Comparison of ENCODE assay signal across 1 cellular context in the genomic region with DNA sequence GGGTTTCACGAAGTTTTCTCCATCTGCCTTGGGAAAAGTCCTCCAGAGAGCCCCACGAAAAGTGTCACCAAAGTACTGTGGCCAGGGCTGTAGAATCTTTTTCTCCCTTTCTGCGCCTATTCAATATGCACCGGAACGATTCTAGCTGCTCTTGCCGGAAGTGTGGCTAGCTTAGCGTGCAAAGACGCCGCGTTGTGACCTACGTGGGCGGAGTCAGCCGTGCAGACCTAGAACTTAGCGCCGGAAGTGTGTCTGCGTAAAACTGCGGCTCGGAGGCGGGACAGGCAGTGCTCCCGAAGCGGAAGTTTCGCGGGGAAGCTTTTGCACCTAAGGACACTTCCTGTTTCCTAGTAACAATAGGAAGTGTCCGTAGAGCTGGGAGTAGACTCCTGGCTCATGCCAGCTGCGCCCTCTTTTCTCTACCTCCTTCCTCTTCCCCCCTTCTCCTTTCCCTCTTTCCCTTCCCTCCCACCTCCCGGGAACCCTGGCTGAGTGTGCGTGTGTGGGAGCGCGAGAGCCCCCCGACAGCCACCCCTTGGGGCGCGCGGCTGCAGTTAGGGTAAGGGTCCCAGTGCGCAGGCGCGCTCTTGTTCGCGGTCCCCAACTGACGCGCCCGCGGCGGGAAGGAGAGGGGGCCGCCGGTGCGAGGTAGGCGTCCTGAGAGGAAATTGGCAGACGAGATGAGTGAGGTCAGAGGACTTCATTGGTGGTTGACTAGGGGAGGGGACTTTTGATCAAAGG.
TF ChIP-seq lines count a peak whose summit lies in the region.

A gene with protein sequence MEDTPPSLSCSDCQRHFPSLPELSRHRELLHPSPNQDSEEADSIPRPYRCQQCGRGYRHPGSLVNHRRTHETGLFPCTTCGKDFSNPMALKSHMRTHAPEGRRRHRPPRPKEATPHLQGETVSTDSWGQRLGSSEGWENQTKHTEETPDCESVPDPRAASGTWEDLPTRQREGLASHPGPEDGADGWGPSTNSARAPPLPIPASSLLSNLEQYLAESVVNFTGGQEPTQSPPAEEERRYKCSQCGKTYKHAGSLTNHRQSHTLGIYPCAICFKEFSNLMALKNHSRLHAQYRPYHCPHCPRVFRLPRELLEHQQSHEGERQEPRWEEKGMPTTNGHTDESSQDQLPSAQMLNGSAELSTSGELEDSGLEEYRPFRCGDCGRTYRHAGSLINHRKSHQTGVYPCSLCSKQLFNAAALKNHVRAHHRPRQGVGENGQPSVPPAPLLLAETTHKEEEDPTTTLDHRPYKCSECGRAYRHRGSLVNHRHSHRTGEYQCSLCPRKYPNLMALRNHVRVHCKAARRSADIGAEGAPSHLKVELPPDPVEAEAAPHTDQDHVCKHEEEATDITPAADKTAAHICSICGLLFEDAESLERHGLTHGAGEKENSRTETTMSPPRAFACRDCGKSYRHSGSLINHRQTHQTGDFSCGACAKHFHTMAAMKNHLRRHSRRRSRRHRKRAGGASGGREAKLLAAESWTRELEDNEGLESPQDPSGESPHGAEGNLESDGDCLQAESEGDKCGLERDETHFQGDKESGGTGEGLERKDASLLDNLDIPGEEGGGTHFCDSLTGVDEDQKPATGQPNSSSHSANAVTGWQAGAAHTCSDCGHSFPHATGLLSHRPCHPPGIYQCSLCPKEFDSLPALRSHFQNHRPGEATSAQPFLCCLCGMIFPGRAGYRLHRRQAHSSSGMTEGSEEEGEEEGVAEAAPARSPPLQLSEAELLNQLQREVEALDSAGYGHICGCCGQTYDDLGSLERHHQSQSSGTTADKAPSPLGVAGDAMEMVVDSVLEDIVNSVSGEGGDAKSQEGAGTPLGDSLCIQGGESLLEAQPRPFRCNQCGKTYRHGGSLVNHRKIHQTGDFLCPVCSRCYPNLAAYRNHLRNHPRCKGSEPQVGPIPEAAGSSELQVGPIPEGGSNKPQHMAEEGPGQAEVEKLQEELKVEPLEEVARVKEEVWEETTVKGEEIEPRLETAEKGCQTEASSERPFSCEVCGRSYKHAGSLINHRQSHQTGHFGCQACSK (N-terminal part only) (plus strand): TSS at position 350 of the 741 bp plus-strand sequence. CDS start 1,903 bp downstream, outside the sequence.
A gene (minus strand): TSS at position 168 of the 741 bp plus-strand sequence. CDS start 9,781 bp downstream, outside the sequence.

TF ChIP-seq in K562, 482 proteins besides CTCF, POLR2A, EP300 and RAD21 (continued from another document and continues in another):
- TF ChIP-seq, protein P1, sequence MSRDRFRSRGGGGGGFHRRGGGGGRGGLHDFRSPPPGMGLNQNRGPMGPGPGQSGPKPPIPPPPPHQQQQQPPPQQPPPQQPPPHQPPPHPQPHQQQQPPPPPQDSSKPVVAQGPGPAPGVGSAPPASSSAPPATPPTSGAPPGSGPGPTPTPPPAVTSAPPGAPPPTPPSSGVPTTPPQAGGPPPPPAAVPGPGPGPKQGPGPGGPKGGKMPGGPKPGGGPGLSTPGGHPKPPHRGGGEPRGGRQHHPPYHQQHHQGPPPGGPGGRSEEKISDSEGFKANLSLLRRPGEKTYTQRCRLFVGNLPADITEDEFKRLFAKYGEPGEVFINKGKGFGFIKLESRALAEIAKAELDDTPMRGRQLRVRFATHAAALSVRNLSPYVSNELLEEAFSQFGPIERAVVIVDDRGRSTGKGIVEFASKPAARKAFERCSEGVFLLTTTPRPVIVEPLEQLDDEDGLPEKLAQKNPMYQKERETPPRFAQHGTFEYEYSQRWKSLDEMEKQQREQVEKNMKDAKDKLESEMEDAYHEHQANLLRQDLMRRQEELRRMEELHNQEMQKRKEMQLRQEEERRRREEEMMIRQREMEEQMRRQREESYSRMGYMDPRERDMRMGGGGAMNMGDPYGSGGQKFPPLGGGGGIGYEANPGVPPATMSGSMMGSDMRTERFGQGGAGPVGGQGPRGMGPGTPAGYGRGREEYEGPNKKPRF (IDR thresholded peaks at IDR 0.05; ENCODE audit: low read depth, low read length): no peak
- TF ChIP-seq PYGO2 (tag; IDR thresholded peaks at IDR 0.05) (no peak), ZNF507 (tag; conservative IDR thresholded peaks at IDR 0.05) (no peak), CCNT2 (IDR thresholded peaks at IDR 0.05; ENCODE audit: borderline replicate concordance, extremely low read depth, insufficient read length, low read depth, low read length) (no peak), SREBF2 (CRISPR knock-in tag; IDR thresholded peaks at IDR 0.05) (0 out of 2 replicates have a peak, but pooled peaks have one; percentile 40), ZFPM2 (CRISPR knock-in tag; IDR thresholded peaks at IDR 0.05) (no peak), CBX8 (IDR thresholded peaks at IDR 0.05; ENCODE audit: borderline replicate concordance, extremely low read depth, low read depth, low read length, poor library complexity, severe bottlenecking) (no peak), DIDO1 (tag; IDR thresholded peaks at IDR 0.05; ENCODE audit: low read depth) (peak; percentile 74; the same call in 1 of the 2 replicates), XRCC5 (IDR thresholded peaks at IDR 0.05; ENCODE audit: low read depth, low read length) (peak; percentile 62), GATAD2B (IDR thresholded peaks at IDR 0.05; ENCODE audit: borderline replicate concordance) (no peak), FOXK2 (conservative IDR thresholded peaks at IDR 0.05 in 1 of 2, IDR thresholded peaks at IDR 0.05 in 1 of 2; ENCODE audit: low read depth in 2 of 2) (peak; percentile 96 to 98), ARID2 (IDR thresholded peaks at IDR 0.05) (no peak), HDAC2 (IDR thresholded peaks at IDR 0.05) (peak; percentile 31; the same call in 1 of the 2 replicates)
- TF ChIP-seq, protein P2, sequence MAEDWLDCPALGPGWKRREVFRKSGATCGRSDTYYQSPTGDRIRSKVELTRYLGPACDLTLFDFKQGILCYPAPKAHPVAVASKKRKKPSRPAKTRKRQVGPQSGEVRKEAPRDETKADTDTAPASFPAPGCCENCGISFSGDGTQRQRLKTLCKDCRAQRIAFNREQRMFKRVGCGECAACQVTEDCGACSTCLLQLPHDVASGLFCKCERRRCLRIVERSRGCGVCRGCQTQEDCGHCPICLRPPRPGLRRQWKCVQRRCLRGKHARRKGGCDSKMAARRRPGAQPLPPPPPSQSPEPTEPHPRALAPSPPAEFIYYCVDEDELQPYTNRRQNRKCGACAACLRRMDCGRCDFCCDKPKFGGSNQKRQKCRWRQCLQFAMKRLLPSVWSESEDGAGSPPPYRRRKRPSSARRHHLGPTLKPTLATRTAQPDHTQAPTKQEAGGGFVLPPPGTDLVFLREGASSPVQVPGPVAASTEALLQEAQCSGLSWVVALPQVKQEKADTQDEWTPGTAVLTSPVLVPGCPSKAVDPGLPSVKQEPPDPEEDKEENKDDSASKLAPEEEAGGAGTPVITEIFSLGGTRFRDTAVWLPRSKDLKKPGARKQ (CRISPR knock-in tag; IDR thresholded peaks at IDR 0.05): no peak
- TF ChIP-seq, protein P3, sequence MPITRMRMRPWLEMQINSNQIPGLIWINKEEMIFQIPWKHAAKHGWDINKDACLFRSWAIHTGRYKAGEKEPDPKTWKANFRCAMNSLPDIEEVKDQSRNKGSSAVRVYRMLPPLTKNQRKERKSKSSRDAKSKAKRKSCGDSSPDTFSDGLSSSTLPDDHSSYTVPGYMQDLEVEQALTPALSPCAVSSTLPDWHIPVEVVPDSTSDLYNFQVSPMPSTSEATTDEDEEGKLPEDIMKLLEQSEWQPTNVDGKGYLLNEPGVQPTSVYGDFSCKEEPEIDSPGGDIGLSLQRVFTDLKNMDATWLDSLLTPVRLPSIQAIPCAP (CRISPR knock-in tag; IDR thresholded peaks at IDR 0.05; ENCODE audit: borderline replicate concordance): no peak
- TF ChIP-seq, protein P4, sequence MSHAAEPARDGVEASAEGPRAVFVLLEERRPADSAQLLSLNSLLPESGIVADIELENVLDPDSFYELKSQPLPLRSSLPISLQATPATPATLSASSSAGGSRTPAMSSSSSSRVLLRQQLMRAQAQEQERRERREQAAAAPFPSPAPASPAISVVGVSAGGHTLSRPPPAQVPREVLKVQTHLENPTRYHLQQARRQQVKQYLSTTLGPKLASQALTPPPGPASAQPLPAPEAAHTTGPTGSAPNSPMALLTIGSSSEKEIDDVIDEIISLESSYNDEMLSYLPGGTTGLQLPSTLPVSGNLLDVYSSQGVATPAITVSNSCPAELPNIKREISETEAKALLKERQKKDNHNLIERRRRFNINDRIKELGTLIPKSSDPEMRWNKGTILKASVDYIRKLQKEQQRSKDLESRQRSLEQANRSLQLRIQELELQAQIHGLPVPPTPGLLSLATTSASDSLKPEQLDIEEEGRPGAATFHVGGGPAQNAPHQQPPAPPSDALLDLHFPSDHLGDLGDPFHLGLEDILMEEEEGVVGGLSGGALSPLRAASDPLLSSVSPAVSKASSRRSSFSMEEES (CRISPR knock-in tag; IDR thresholded peaks at IDR 0.05): no peak
- TF ChIP-seq, protein P5, sequence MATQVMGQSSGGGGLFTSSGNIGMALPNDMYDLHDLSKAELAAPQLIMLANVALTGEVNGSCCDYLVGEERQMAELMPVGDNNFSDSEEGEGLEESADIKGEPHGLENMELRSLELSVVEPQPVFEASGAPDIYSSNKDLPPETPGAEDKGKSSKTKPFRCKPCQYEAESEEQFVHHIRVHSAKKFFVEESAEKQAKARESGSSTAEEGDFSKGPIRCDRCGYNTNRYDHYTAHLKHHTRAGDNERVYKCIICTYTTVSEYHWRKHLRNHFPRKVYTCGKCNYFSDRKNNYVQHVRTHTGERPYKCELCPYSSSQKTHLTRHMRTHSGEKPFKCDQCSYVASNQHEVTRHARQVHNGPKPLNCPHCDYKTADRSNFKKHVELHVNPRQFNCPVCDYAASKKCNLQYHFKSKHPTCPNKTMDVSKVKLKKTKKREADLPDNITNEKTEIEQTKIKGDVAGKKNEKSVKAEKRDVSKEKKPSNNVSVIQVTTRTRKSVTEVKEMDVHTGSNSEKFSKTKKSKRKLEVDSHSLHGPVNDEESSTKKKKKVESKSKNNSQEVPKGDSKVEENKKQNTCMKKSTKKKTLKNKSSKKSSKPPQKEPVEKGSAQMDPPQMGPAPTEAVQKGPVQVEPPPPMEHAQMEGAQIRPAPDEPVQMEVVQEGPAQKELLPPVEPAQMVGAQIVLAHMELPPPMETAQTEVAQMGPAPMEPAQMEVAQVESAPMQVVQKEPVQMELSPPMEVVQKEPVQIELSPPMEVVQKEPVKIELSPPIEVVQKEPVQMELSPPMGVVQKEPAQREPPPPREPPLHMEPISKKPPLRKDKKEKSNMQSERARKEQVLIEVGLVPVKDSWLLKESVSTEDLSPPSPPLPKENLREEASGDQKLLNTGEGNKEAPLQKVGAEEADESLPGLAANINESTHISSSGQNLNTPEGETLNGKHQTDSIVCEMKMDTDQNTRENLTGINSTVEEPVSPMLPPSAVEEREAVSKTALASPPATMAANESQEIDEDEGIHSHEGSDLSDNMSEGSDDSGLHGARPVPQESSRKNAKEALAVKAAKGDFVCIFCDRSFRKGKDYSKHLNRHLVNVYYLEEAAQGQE (CRISPR knock-in tag; IDR thresholded peaks at IDR 0.05; ENCODE audit: low read depth): no peak
- TF ChIP-seq, protein P6, sequence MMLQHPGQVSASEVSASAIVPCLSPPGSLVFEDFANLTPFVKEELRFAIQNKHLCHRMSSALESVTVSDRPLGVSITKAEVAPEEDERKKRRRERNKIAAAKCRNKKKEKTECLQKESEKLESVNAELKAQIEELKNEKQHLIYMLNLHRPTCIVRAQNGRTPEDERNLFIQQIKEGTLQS (IDR thresholded peaks at IDR 0.05): no peak
- TF ChIP-seq, protein P6 (CRISPR knock-in tag; conservative IDR thresholded peaks at IDR 0.05): no peak; the same call in 1 of the 2 replicates
- TF ChIP-seq, protein P7, sequence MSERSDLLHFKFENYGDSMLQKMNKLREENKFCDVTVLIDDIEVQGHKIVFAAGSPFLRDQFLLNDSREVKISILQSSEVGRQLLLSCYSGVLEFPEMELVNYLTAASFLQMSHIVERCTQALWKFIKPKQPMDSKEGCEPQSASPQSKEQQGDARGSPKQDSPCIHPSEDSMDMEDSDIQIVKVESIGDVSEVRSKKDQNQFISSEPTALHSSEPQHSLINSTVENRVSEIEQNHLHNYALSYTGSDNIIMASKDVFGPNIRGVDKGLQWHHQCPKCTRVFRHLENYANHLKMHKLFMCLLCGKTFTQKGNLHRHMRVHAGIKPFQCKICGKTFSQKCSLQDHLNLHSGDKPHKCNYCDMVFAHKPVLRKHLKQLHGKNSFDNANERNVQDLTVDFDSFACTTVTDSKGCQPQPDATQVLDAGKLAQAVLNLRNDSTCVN (CRISPR knock-in tag; IDR thresholded peaks at IDR 0.05): peak; percentile 17; the same call in 1 of the 2 replicates
